In the genomic region with DNA sequence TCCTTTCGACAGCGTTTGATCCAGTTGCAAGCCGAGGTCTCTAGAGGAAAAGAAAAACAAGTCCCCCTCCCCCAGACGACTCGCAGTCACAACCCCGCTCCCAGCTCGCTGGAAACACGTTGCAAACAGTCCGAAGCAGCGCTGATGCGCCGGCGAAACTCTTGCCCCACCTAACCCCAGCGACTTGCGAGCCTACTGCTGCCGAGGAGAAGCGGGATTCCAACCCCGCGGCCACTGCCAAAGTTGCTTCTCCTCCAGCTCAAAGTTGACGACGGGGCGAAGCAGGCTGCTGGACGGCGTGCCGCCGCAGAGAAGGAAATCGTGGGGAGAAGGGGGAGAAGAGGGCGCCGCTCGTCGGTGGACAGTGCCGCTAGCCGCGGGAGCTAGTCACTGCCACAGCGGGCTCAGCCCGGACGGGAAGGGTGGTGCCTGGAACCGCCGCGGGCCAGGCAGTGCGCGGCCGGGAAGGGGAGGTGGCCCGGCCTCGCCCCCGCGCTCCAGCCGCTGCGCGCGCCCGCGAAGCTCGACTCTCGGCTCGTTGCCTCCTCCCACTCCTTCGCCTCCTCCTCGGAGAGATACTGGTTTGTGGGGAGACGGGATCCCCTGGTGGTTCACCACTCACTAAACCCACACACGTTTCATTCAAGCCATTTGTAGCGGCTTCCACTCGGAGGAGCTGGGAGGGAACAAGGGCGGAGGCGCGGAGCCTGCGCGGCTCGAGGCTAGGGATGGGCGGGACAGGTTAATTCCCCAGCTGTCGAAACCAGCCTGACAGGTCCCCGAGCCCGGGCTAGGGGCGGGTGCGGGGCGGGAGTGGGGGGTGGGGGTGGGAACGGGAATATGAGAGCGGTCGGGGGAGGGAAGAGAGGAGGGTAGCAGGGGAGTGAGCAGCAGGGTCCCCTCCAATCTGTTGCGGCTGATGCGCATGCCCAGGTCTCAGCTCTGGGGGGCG, we compare ENCODE assay signal across 8 cellular contexts. TPM values are rescaled to one million over a fixed set of nuclear protein-coding genes. Genes with fewer than 3 reads are reported as not detected.
DNase-seq lines count a peak whose midpoint lies in the region; ATAC-seq, FAIRE-seq and TF ChIP-seq lines count a peak whose summit lies in the region.

Gene GPR37 (minus strand): TSS at position 392 of the 952 bp plus-strand sequence. CDS start 816 bp downstream, outside the sequence.

- no peaks in the 10 kb centered on the region for H4K20me1 ChIP-seq in endothelial cell of umbilical vein (replicated peaks; ENCODE audit: control insufficient read depth, extremely low read depth, insufficient read depth, low read length)

- H3K4me3 ChIP-seq in endothelial cell of umbilical vein (replicated peaks in 1 of 3; ENCODE audit: insufficient read depth in 1 of 3, low read depth in 1 of 3, low read length in 3 of 3) = peak within 1 kb of the TSS; percentile 24 to 52 (median 48)
- H3K4me3 ChIP-seq in mesendoderm (ENCODE audit: low read length) = peak within 1 kb of the TSS; percentile 85

- dilution Hi-C loops in endothelial cell of umbilical vein (cut with MboI; ENCODE audit: extremely low pct_ligation_motif_present, low sequenced_read_pairs) = no loop called here

- no peaks in the 10 kb centered on the region for H3K9me1 ChIP-seq in endothelial cell of umbilical vein (replicated peaks; ENCODE audit: control insufficient read depth, extremely low read depth, insufficient read depth, low read length)

- H4K5ac ChIP-seq in mesendoderm (ENCODE audit: low read length) = no peak within 1 kb of the TSS

- no peaks in the 10 kb centered on the region for H3K9me3 ChIP-seq in endothelial cell of umbilical vein (replicated peaks; ENCODE audit: control insufficient read depth, insufficient read depth, low read length)

- CTCF ChIA-PET in endothelial cell of umbilical vein (lab: Charles Lee) = interaction anchor here (0.8 to 9.1 kb wide), 19 partner anchors 9 to 968 kb away, joined by 3 to 68 read pairs (median 3); no protein-coding TSS in a partner anchor

- POLR2A ChIA-PET in endothelial cell of umbilical vein (lab: Charles Lee) = interaction anchor here (0.6 kb wide), 1 partner anchor 10 kb away, joined by 5 read pairs; no protein-coding TSS in a partner anchor

- no peaks in the 10 kb centered on the region for H3K9me3 Mint-ChIP-seq in stimulated activated naive B cell treated with anti-CD40 and anti-IgM and Interleukin-4, amounts not matched to agents 10 μg/mL and 1 μg/mL and 100 μg/mL, for 72 hours

- H2AFZ ChIP-seq in endothelial cell of umbilical vein (ENCODE audit: low read depth, low read length) = peak within 1 kb of the TSS; percentile 94

- H3K4me2 ChIP-seq in endothelial cell of umbilical vein (ENCODE audit: insufficient read depth, low read length) (peak within 1 kb of the TSS; percentile 71), mesendoderm (ENCODE audit: low read length) (peak within 1 kb of the TSS; percentile 76)

- H3K9ac ChIP-seq in endothelial cell of umbilical vein (replicated peaks; ENCODE audit: extremely low read depth, insufficient read depth, low read length) = peak within 1 kb of the TSS; percentile 48
- H3K9ac ChIP-seq in mesendoderm (ENCODE audit: low read length) = peak within 1 kb of the TSS; percentile 93

- peak within 1 kb of the TSS; percentile 89 for H3K27ac Mint-ChIP-seq in stimulated activated naive B cell treated with anti-CD40 and anti-IgM and Interleukin-4, amounts not matched to agents 10 μg/mL and 1 μg/mL and 100 μg/mL, for 72 hours

- no CpG with 5 or more reads among the region's 81 CpGs for WGBS in mesendoderm (ENCODE audit: extremely low coverage, insufficient coverage, low lambda C conversion rate)

- peak within 1 kb of the TSS; percentile 7 for H3K23ac ChIP-seq in mesendoderm (ENCODE audit: low read length)

- H2BK120ac ChIP-seq in mesendoderm (ENCODE audit: low read depth, low read length) = no peak within 1 kb of the TSS

- peak within 1 kb of the TSS; percentile 94 for H3K56ac ChIP-seq in mesendoderm (ENCODE audit: low read length)

- TF ChIP-seq CTCF in endothelial cell of umbilical vein (IDR thresholded peaks at IDR 0.05; ENCODE audit: extremely low read depth in 1 of 2, insufficient read depth in 1 of 2, low read depth in 1 of 2, low read length in 2 of 2) = no peak

- peak; percentile 58 for ATAC-seq in HG02623 (IDR thresholded peaks at IDR 0.05; ENCODE audit: unreplicated experiment)
- peak; percentile 62 to 73 for ATAC-seq in stimulated activated naive B cell treated with anti-CD40 and anti-IgM and Interleukin-4, amounts not matched to agents 10 μg/mL and 1 μg/mL and 100 μg/mL, for 72 hours (replicated peaks)

- no peak for FAIRE-seq in endothelial cell of umbilical vein (lab: Jason Lieb, UNC)

- H4K8ac ChIP-seq in mesendoderm (ENCODE audit: low read depth, low read length) = no peak within 1 kb of the TSS

- H3K36me3 Mint-ChIP-seq in stimulated activated naive B cell treated with anti-CD40 and anti-IgM and Interleukin-4, amounts not matched to agents 10 μg/mL and 1 μg/mL and 100 μg/mL, for 72 hours = no peaks in the 10 kb centered on the region

- no peak for TF ChIP-seq POLR2A in endothelial cell of umbilical vein (IDR thresholded peaks at IDR 0.05; ENCODE audit: low read depth, low read length)

- H3K4me1 Mint-ChIP-seq in stimulated activated naive B cell treated with anti-CD40 and anti-IgM and Interleukin-4, amounts not matched to agents 10 μg/mL and 1 μg/mL and 100 μg/mL, for 72 hours = peaks cover 13 to 20% of the 10 kb centered on the region in 2 donors

- H3K36me3 ChIP-seq in endothelial cell of umbilical vein (ENCODE audit: control insufficient read depth in 2 of 2, extremely low read depth in 1 of 2, insufficient read depth in 2 of 2, low read length in 2 of 2) = no peaks in the 10 kb centered on the region
- no peaks in the 10 kb centered on the region for H3K36me3 ChIP-seq in mesendoderm (ENCODE audit: control insufficient read depth, insufficient read depth, low read length)

- no TSS peak for BruUV-seq in endothelial cell of umbilical vein (replicated peaks; lab: Mats Ljungman, UMichigan)

- peak within 1 kb of the TSS; percentile 82 for H2BK5ac ChIP-seq in mesendoderm (ENCODE audit: low read length)

- no peak within 1 kb of the TSS for H2AK5ac ChIP-seq in mesendoderm (ENCODE audit: low read length)

- peaks cover 2 to 7% of the 10 kb centered on the region in 2 experiments for H3K27me3 ChIP-seq in endothelial cell of umbilical vein (ENCODE audit: control insufficient read depth in 2 of 2, insufficient read depth in 2 of 2, low read length in 2 of 2)
- H3K27me3 ChIP-seq in mesendoderm (ENCODE audit: insufficient read depth, low read length, poor library complexity) = no peaks in the 10 kb centered on the region

- H3K4ac ChIP-seq in mesendoderm (ENCODE audit: low read depth, low read length) = no peak within 1 kb of the TSS

- H3K4me1 ChIP-seq in endothelial cell of umbilical vein (ENCODE audit: control insufficient read depth, extremely low read depth, insufficient read depth, low read length) (peaks cover 4% of the 10 kb centered on the region), mesendoderm (ENCODE audit: control insufficient read depth, low read depth, low read length) (no peaks in the 10 kb centered on the region)

- H3K27me3 Mint-ChIP-seq in stimulated activated naive B cell treated with anti-CD40 and anti-IgM and Interleukin-4, amounts not matched to agents 10 μg/mL and 1 μg/mL and 100 μg/mL, for 72 hours = peaks cover 46 to 61% of the 10 kb centered on the region in 2 donors

- H3K27ac ChIP-seq in endothelial cell of umbilical vein (ENCODE audit: insufficient read depth, low read depth, low read length) = no peak within 1 kb of the TSS
- peak within 1 kb of the TSS; percentile 97 for H3K27ac ChIP-seq in mesendoderm (ENCODE audit: low read depth, low read length)

- intact Hi-C loops in endothelial cell of umbilical vein (cut with micrococcal nuclease) = loop anchor here (1.0 kb wide), 1 partner anchor 20 kb away; no protein-coding TSS in a partner anchor

- no peak within 1 kb of the TSS for H2BK15ac ChIP-seq in mesendoderm (replicated peaks; ENCODE audit: low read depth)

- H3K79me1 ChIP-seq in mesendoderm (ENCODE audit: low read length) = peaks cover 9% of the 10 kb centered on the region

- H3K4me3 Mint-ChIP-seq in stimulated activated naive B cell treated with anti-CD40 and anti-IgM and Interleukin-4, amounts not matched to agents 10 μg/mL and 1 μg/mL and 100 μg/mL, for 72 hours = peak within 1 kb of the TSS; percentile 59 to 81

- H3K18ac ChIP-seq in mesendoderm (ENCODE audit: low read length) = peak within 1 kb of the TSS; percentile 46

- H3K79me2 ChIP-seq in endothelial cell of umbilical vein (ENCODE audit: control insufficient read depth, insufficient read depth, low read length) (no peaks in the 10 kb centered on the region), mesendoderm (ENCODE audit: control insufficient read depth, insufficient read depth, low read length) (peaks cover 21% of the 10 kb centered on the region)

- DNase-seq in activated CD8-positive, alpha-beta memory T cell treated with anti-CD3 and anti-CD28 coated beads for 24 hours = peak; percentile 69
- no peak for DNase-seq in activated CD8-positive, alpha-beta memory T cell treated with anti-CD3 and anti-CD28 coated beads, Interleukin-2, amount 50 U/mL, for 4 hours
- DNase-seq in NCI-H146 treated with DMSO at 0.1 percent for 48 hours (lab: John Stamatoyannopoulos, UW; ENCODE audit: unreplicated experiment) (peak; percentile 2), endothelial cell of umbilical vein (ENCODE audit: low read depth, low spot score) (peak; percentile 73), mesendoderm (peak; percentile 97)
- DNase-seq in activated CD4-positive, alpha-beta T cell treated with anti-CD3 and anti-CD28 coated beads for 48 hours = peak; percentile 49
- DNase-seq in stimulated activated naive B cell treated with anti-CD40 and anti-IgM and Interleukin-4, amounts not matched to agents 10 μg/mL and 1 μg/mL and 100 μg/mL, for 72 hours = no peak

TF ChIP-seq in endothelial cell of umbilical vein, 7 proteins besides CTCF, POLR2A, EP300 and RAD21:
- peak; percentile 27 for TF ChIP-seq POLR2AphosphoS5 (IDR thresholded peaks at IDR 0.05; ENCODE audit: insufficient read depth, low read depth, low read length)
- TF ChIP-seq FOS (IDR thresholded peaks at IDR 0.05; ENCODE audit: borderline replicate concordance, insufficient read depth, low read length) = no peak
- no peak for TF ChIP-seq EZH2 (IDR thresholded peaks at IDR 0.05; ENCODE audit: borderline replicate concordance, low read depth, low read length, severe bottlenecking)

RNA-seq across cellular contexts. Expression of gene GPR37, which starts in this region (rescaled TPM):
- total RNA-seq in endothelial cell of umbilical vein = 2.1 and 2.2 TPM in 2 replicates
- 0.59 and 0.92 TPM in 2 replicates for polyA plus RNA-seq in endothelial cell of umbilical vein
- polyA plus RNA-seq in endothelial cell of umbilical vein (2011; cell fraction: cytosol; rRNA removed) = 0.59 and 0.79 TPM in 2 replicates
- polyA plus RNA-seq in endothelial cell of umbilical vein (2011; cell fraction: nucleus; rRNA removed) = 0.32 and 0.34 TPM in 2 replicates
- 6.6 and 8.0 TPM in 2 replicates for polyA plus RNA-seq in endothelial cell of umbilical vein (2012)
- polyA minus RNA-seq in endothelial cell of umbilical vein = 2.0 and 3.1 TPM in 2 replicates
- not detected for polyA minus RNA-seq in endothelial cell of umbilical vein (2011; cell fraction: cytosol; rRNA and poly(A)+ RNA removed)
- polyA minus RNA-seq in endothelial cell of umbilical vein (2011; cell fraction: nucleus; rRNA and poly(A)+ RNA removed) = 0.96 and 1.0 TPM in 2 replicates
- polyA plus RNA-seq in mesendoderm (2013, experiment 1 of 2) = 29.5 TPM
- polyA plus RNA-seq in mesendoderm (2013, experiment 2 of 2) = 27.7 TPM

Comparison
In these comparisons a context has a peak if more than half of its experiments do, and no peak if none do; other contexts are left out.
1. DNase-seq: peak in activated CD8-positive, alpha-beta memory T cell treated with anti-CD3 and anti-CD28 coated beads for 24 hours (single experiment), NCI-H146 treated with DMSO at 0.1 percent for 48 hours (single experiment), activated CD4-positive, alpha-beta T cell treated with anti-CD3 and anti-CD28 coated beads for 48 hours (single experiment), endothelial cell of umbilical vein (single experiment) and mesendoderm (single experiment); none in activated CD8-positive, alpha-beta memory T cell treated with anti-CD3 and anti-CD28 coated beads, Interleukin-2, amount 50 U/mL, for 4 hours (single experiment) and stimulated activated naive B cell treated with anti-CD40 and anti-IgM and Interleukin-4, amounts not matched to agents 10 μg/mL and 1 μg/mL and 100 μg/mL, for 72 hours (single experiment).